In the genomic region with DNA sequence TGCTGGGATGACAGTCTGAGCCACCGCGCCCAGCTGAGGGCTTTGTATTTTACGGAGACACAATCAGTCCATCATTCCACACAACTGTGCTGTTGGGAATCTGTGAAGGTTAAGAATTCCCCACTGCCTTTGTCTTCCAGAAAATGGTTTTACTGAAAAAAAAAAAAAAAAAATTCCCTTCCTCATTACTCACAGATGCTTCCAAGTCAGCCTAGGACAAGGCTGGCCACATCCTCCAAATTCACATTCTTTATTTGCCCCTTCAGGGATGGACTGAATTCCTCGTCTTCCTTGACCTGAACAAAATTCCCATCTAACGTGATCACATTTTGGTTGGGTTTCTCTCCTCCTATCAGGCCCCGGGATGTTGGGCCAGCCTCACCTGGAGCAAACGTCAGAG, we compare ENCODE assay signal across 18 cellular contexts.
DNase-seq lines count a peak whose midpoint lies in the region; ATAC-seq lines count a peak whose summit lies in the region.
"Had no signal": no experiment of that assay in that cellular context is flagged by ENCODE, and none has a peak within 500 bp of the region (broad histone marks: within the 10 kb centered on the region; RNA-seq: fewer than 3 reads in every experiment).

No MANE protein-coding gene starts in this region.

- intact Hi-C loops in left colon (cut with DNase I, micrococcal nuclease): no loop called here

- no peaks in the 10 kb centered on the region for H3K27me3 ChIP-seq in SJSA1 (replicated peaks)
- H3K27me3 ChIP-seq: BLaER1 had no signal

- no peaks in the 10 kb centered on the region for H3K36me3 ChIP-seq in SJSA1

- H3K4me1 ChIP-seq in SJSA1 (replicated peaks): peaks cover 46% of the 10 kb centered on the region
- H3K4me1 ChIP-seq: BLaER1 had no signal

- H3K27ac ChIP-seq in SJSA1: peak overlapping the region; percentile 70
- H3K27ac ChIP-seq: BLaER1 had no signal

- no peak overlapping the region for H3K4me3 ChIP-seq in SJSA1
- H3K4me3 ChIP-seq: BLaER1 had no signal

- ATAC-seq in GM19395 (IDR thresholded peaks at IDR 0.05; ENCODE audit: unreplicated experiment) (no peak), left colon (no peak)
- ATAC-seq: activated CD4-positive, CD25-positive, alpha-beta regulatory T cell treated with anti-CD3 and anti-CD28 coated beads, Interleukin-2, amount 50 U/mL, for 24 hours; activated T-cell treated with anti-CD3 and anti-CD28 coated beads, Interleukin-2, amount 50 U/mL, for 72 hours; left ventricle myocardium superior; stimulated activated naive CD8-positive, alpha-beta T cell treated with anti-CD3 and anti-CD28 coated beads, Interleukin-15, amount 100 ng/mL, for 72 hours had no signal

- no peaks in the 10 kb centered on the region; the same call in 1 of the 2 replicates for H3K9me3 ChIP-seq in SJSA1 (replicated peaks)

- DNase-seq in GM04503 (ENCODE audit: low read depth) (peak; percentile 27), SJSA1 (ENCODE audit: low read depth in 1 of 2, low spot score in 2 of 2) (peak in 1 of 2 experiments; percentile 69), fibroblast of peridontal ligament (ENCODE audit: extremely low read depth) (peak; percentile 77), pons (ENCODE audit: low spot score) (no peak), left colon (no peak), NCI-H2029 treated with DMSO at 0.1 percent for 48 hours (lab: John Stamatoyannopoulos, UW) (no peak)
- DNase-seq: activated T-cell treated with anti-CD3 and anti-CD28 coated beads, Interleukin-2, amount 50 U/mL, for 72 hours; Calu3; Kasumi-1; left ventricle myocardium superior; NCI-H1092 treated with DMSO at 0.1 percent for 48 hours; NCI-H2081 treated with DMSO at 0.1 percent for 48 hours; RPMI8226; stimulated activated CD4-positive, alpha-beta T cell treated with anti-CD3 and anti-CD28 coated beads, Interleukin-4, amount 100 ng/mL, for 24 hours; stimulated activated naive CD8-positive, alpha-beta T cell treated with anti-CD3 and anti-CD28 coated beads, Interleukin-15, amount 100 ng/mL, for 72 hours had no signal

Comparison
In these comparisons a context has a peak if more than half of its experiments do, and no peak if none do; other contexts are left out.
1. DNase-seq: peak in GM04503 (single experiment) and fibroblast of peridontal ligament (single experiment); none in pons (single experiment), left colon (0 of 2) and NCI-H2029 treated with DMSO at 0.1 percent for 48 hours (single experiment).